In the genomic region with DNA sequence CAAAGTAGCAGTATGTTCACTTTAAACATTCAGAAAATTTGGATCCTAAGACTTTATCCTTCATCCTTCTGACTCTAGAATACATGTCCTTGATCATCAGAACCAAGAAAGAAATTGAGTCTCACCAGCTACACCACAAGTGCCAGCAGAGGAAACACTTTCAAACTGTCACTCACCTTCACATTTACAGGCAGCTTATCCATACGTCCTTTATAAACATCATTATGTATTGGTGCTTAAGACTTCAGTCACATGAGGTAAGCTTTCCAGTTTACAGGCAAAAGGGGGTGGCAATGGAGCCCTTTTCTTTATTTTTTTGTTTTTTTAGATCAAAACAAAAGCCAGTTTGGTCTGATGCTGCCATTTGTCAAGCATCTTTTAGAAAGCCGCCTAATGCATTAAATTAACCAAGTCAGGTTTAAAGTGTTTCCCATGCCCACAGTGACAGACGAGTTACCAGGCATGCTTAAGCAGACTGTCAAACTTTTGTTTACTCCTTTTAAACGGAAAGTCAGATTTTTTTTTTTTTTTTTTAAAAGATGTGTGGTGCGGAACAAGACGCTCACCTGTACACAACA, we compare ENCODE assay signal across 1 cellular context.
A peak's percentile ranks its signal among the peaks of the same experiment; 100 is the strongest.
TF ChIP-seq lines count a peak whose summit lies in the region.

No MANE protein-coding gene starts in this region.

TF ChIP-seq in K562, 482 proteins besides CTCF, POLR2A, EP300 and RAD21 (continued from another document):
- TF ChIP-seq ARID4B (CRISPR knock-in tag; IDR thresholded peaks at IDR 0.05) = no peak
- no peak for TF ChIP-seq XRCC3 (IDR thresholded peaks at IDR 0.05)
- 0 out of 2 replicates have a peak, but pooled peaks have one; percentile 7 for TF ChIP-seq GABPB1 (CRISPR knock-in tag; IDR thresholded peaks at IDR 0.05)
- TF ChIP-seq NR1H2 (CRISPR knock-in tag; IDR thresholded peaks at IDR 0.05) = no peak
- TF ChIP-seq ZNF324 (CRISPR knock-in tag; IDR thresholded peaks at IDR 0.05) = no peak
- TF ChIP-seq MAZ (CRISPR knock-in tag; conservative IDR thresholded peaks at IDR 0.05 in 1 of 2, IDR thresholded peaks at IDR 0.05 in 1 of 2) = no peak
- no peak for TF ChIP-seq PTBP1 (IDR thresholded peaks at IDR 0.05; ENCODE audit: low read depth, low read length)
- no peak for TF ChIP-seq ZNF584 (CRISPR knock-in tag; IDR thresholded peaks at IDR 0.05; ENCODE audit: low read depth)
- TF ChIP-seq YBX1 (IDR thresholded peaks at IDR 0.05) = no peak
- no peak for TF ChIP-seq ZNF586 (CRISPR knock-in tag; conservative IDR thresholded peaks at IDR 0.05)
- no peak for TF ChIP-seq ESRRA (IDR thresholded peaks at IDR 0.05; ENCODE audit: borderline replicate concordance, low read depth)
- TF ChIP-seq POLR3G (IDR thresholded peaks at IDR 0.05; ENCODE audit: extremely low read depth, insufficient read length, insufficient replicate concordance) = no peak
- no peak for TF ChIP-seq POLR2AphosphoS5 (IDR thresholded peaks at IDR 0.05; ENCODE audit: control insufficient read depth, insufficient read depth, low read depth, low read length)
- TF ChIP-seq ZNF197 (CRISPR knock-in tag; IDR thresholded peaks at IDR 0.05; ENCODE audit: low read depth) = no peak
- no peak for TF ChIP-seq ZNF764 (CRISPR knock-in tag; IDR thresholded peaks at IDR 0.05; ENCODE audit: low read depth)
- no peak for TF ChIP-seq TSC22D4 (tag; IDR thresholded peaks at IDR 0.05)
- TF ChIP-seq, protein P1, sequence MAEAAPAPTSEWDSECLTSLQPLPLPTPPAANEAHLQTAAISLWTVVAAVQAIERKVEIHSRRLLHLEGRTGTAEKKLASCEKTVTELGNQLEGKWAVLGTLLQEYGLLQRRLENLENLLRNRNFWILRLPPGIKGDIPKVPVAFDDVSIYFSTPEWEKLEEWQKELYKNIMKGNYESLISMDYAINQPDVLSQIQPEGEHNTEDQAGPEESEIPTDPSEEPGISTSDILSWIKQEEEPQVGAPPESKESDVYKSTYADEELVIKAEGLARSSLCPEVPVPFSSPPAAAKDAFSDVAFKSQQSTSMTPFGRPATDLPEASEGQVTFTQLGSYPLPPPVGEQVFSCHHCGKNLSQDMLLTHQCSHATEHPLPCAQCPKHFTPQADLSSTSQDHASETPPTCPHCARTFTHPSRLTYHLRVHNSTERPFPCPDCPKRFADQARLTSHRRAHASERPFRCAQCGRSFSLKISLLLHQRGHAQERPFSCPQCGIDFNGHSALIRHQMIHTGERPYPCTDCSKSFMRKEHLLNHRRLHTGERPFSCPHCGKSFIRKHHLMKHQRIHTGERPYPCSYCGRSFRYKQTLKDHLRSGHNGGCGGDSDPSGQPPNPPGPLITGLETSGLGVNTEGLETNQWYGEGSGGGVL (CRISPR knock-in tag; IDR thresholded peaks at IDR 0.05) = no peak
- TF ChIP-seq KDM2B (CRISPR knock-in tag; IDR thresholded peaks at IDR 0.05) = no peak
- no peak for TF ChIP-seq RFX1 (IDR thresholded peaks at IDR 0.05)
- TF ChIP-seq, protein P2, sequence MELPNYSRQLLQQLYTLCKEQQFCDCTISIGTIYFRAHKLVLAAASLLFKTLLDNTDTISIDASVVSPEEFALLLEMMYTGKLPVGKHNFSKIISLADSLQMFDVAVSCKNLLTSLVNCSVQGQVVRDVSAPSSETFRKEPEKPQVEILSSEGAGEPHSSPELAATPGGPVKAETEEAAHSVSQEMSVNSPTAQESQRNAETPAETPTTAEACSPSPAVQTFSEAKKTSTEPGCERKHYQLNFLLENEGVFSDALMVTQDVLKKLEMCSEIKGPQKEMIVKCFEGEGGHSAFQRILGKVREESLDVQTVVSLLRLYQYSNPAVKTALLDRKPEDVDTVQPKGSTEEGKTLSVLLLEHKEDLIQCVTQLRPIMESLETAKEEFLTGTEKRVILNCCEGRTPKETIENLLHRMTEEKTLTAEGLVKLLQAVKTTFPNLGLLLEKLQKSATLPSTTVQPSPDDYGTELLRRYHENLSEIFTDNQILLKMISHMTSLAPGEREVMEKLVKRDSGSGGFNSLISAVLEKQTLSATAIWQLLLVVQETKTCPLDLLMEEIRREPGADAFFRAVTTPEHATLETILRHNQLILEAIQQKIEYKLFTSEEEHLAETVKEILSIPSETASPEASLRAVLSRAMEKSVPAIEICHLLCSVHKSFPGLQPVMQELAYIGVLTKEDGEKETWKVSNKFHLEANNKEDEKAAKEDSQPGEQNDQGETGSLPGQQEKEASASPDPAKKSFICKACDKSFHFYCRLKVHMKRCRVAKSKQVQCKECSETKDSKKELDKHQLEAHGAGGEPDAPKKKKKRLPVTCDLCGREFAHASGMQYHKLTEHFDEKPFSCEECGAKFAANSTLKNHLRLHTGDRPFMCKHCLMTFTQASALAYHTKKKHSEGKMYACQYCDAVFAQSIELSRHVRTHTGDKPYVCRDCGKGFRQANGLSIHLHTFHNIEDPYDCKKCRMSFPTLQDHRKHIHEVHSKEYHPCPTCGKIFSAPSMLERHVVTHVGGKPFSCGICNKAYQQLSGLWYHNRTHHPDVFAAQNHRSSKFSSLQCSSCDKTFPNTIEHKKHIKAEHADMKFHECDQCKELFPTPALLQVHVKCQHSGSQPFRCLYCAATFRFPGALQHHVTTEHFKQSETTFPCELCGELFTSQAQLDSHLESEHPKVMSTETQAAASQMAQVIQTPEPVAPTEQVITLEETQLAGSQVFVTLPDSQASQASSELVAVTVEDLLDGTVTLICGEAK (IDR thresholded peaks at IDR 0.05) = 0 out of 2 replicates have a peak, but pooled peaks have one; percentile 24
- TF ChIP-seq, protein P2 (CRISPR knock-in tag; IDR thresholded peaks at IDR 0.05) = no peak
- TF ChIP-seq ZKSCAN3 (CRISPR knock-in tag; IDR thresholded peaks at IDR 0.05) = no peak
- TF ChIP-seq, protein P3, sequence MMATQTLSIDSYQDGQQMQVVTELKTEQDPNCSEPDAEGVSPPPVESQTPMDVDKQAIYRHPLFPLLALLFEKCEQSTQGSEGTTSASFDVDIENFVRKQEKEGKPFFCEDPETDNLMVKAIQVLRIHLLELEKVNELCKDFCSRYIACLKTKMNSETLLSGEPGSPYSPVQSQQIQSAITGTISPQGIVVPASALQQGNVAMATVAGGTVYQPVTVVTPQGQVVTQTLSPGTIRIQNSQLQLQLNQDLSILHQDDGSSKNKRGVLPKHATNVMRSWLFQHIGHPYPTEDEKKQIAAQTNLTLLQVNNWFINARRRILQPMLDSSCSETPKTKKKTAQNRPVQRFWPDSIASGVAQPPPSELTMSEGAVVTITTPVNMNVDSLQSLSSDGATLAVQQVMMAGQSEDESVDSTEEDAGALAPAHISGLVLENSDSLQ (IDR thresholded peaks at IDR 0.05) = peak; percentile 49
- no peak for TF ChIP-seq TBL1XR1 (IDR thresholded peaks at IDR 0.05; ENCODE audit: low read length in 2 of 2)
- TF ChIP-seq BCOR (IDR thresholded peaks at IDR 0.05) = no peak
- no peak for TF ChIP-seq OTX1 (CRISPR knock-in tag; IDR thresholded peaks at IDR 0.05)
- no peak for TF ChIP-seq NR2F6 (CRISPR knock-in tag; IDR thresholded peaks at IDR 0.05)
- no peak for TF ChIP-seq FOS (IDR thresholded peaks at IDR 0.05; ENCODE audit: extremely low read depth, insufficient read length)
- no peak for TF ChIP-seq E2F3 (CRISPR knock-in tag; IDR thresholded peaks at IDR 0.05)
- no peak for TF ChIP-seq CSDE1 (IDR thresholded peaks at IDR 0.05)
- TF ChIP-seq, protein P4, sequence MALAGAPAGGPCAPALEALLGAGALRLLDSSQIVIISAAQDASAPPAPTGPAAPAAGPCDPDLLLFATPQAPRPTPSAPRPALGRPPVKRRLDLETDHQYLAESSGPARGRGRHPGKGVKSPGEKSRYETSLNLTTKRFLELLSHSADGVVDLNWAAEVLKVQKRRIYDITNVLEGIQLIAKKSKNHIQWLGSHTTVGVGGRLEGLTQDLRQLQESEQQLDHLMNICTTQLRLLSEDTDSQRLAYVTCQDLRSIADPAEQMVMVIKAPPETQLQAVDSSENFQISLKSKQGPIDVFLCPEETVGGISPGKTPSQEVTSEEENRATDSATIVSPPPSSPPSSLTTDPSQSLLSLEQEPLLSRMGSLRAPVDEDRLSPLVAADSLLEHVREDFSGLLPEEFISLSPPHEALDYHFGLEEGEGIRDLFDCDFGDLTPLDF (CRISPR knock-in tag; IDR thresholded peaks at IDR 0.05) = no peak
- TF ChIP-seq ZC3H4 (CRISPR knock-in tag; IDR thresholded peaks at IDR 0.05; ENCODE audit: borderline replicate concordance) = peak; percentile 61; the same call in 1 of the 2 replicates
- TF ChIP-seq SRF (CRISPR knock-in tag; IDR thresholded peaks at IDR 0.05) = no peak
- TF ChIP-seq, protein P5, sequence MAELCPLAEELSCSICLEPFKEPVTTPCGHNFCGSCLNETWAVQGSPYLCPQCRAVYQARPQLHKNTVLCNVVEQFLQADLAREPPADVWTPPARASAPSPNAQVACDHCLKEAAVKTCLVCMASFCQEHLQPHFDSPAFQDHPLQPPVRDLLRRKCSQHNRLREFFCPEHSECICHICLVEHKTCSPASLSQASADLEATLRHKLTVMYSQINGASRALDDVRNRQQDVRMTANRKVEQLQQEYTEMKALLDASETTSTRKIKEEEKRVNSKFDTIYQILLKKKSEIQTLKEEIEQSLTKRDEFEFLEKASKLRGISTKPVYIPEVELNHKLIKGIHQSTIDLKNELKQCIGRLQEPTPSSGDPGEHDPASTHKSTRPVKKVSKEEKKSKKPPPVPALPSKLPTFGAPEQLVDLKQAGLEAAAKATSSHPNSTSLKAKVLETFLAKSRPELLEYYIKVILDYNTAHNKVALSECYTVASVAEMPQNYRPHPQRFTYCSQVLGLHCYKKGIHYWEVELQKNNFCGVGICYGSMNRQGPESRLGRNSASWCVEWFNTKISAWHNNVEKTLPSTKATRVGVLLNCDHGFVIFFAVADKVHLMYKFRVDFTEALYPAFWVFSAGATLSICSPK (IDR thresholded peaks at IDR 0.05; ENCODE audit: borderline replicate concordance) = no peak
- TF ChIP-seq PPARD (CRISPR knock-in tag; IDR thresholded peaks at IDR 0.05) = no peak
